In the genomic region with DNA sequence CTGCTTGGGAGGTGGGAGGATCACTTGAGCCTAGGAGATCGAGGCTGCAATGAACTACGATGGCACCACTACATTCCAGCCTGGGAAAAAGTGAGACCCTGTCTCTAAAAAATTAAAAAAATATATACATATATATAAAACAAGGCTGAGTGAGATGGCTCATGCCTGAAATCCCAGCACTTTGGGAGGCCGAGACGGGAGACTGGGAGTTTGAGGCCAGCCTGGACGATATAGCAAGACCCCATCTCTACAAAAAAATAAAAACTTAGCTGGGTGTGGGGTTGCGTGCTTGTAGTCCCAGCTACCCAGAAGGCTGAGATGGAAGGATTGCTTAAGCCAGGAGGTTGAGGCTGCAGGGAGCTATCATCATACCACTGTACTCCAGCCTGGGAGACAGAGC, we compare ENCODE assay signal across 1 cellular context.
TF ChIP-seq lines count a peak whose summit lies in the region.

No MANE protein-coding gene starts in this region.

TF ChIP-seq in HCT116, 20 proteins besides CTCF, POLR2A, EP300 and RAD21 (continued from another document):
- TF ChIP-seq, protein P1, sequence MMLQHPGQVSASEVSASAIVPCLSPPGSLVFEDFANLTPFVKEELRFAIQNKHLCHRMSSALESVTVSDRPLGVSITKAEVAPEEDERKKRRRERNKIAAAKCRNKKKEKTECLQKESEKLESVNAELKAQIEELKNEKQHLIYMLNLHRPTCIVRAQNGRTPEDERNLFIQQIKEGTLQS (IDR thresholded peaks at IDR 0.05) = no peak
- no peak for TF ChIP-seq YY1 (IDR thresholded peaks at IDR 0.05; ENCODE audit: extremely low read depth, insufficient replicate concordance, low read depth, low read length)
- TF ChIP-seq EGR1 (IDR thresholded peaks at IDR 0.05; ENCODE audit: low read depth) = no peak
- TF ChIP-seq SRF (IDR thresholded peaks at IDR 0.05; ENCODE audit: low read depth) = no peak
- no peak for TF ChIP-seq FOSL1 (IDR thresholded peaks at IDR 0.05; ENCODE audit: low read depth)
- no peak for TF ChIP-seq TCF7L2 (IDR thresholded peaks at IDR 0.05; ENCODE audit: borderline replicate concordance, extremely low read depth, insufficient read depth, insufficient read length)
- TF ChIP-seq, protein P2, sequence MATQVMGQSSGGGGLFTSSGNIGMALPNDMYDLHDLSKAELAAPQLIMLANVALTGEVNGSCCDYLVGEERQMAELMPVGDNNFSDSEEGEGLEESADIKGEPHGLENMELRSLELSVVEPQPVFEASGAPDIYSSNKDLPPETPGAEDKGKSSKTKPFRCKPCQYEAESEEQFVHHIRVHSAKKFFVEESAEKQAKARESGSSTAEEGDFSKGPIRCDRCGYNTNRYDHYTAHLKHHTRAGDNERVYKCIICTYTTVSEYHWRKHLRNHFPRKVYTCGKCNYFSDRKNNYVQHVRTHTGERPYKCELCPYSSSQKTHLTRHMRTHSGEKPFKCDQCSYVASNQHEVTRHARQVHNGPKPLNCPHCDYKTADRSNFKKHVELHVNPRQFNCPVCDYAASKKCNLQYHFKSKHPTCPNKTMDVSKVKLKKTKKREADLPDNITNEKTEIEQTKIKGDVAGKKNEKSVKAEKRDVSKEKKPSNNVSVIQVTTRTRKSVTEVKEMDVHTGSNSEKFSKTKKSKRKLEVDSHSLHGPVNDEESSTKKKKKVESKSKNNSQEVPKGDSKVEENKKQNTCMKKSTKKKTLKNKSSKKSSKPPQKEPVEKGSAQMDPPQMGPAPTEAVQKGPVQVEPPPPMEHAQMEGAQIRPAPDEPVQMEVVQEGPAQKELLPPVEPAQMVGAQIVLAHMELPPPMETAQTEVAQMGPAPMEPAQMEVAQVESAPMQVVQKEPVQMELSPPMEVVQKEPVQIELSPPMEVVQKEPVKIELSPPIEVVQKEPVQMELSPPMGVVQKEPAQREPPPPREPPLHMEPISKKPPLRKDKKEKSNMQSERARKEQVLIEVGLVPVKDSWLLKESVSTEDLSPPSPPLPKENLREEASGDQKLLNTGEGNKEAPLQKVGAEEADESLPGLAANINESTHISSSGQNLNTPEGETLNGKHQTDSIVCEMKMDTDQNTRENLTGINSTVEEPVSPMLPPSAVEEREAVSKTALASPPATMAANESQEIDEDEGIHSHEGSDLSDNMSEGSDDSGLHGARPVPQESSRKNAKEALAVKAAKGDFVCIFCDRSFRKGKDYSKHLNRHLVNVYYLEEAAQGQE (IDR thresholded peaks at IDR 0.05; ENCODE audit: low read depth) = no peak
- TF ChIP-seq POLR2AphosphoS5 (IDR thresholded peaks at IDR 0.05; ENCODE audit: low read depth, low read length) = no peak
